ENCODE assay signal across 28 cellular contexts in genomic region chr17:56925088-56925487, GRCh38.
"Had no signal": no experiment of that assay in that cellular context is flagged by ENCODE, and none has a peak within 500 bp of the region (broad histone marks: within the 10 kb centered on the region; RNA-seq: fewer than 3 reads in every experiment).

No MANE protein-coding gene starts in this region.

- ATAC-seq: naive thymus-derived CD4-positive, alpha-beta T cell; natural killer cell; psoas muscle; right cardiac atrium; right lobe of liver; stimulated activated effector memory CD8-positive, alpha-beta T cell treated with anti-CD3 and anti-CD28 coated beads, Interleukin-12 subunit alpha, Interleukin-12 subunit beta, amount 100 ng/mL, for 72 hours; stimulated activated naive B cell treated with anti-CD40 and anti-IgM and Interleukin-4, amounts not matched to agents 10 μg/mL and 1 μg/mL and 100 μg/mL, for 72 hours; stimulated activated naive CD8-positive, alpha-beta T cell treated with anti-CD3 and anti-CD28 coated beads, Interleukin-15, amount 100 ng/mL, for 72 hours; stimulated activated naive CD8-positive, alpha-beta T cell treated with anti-CD3 and anti-CD28 coated beads, Interleukin-15, Interleukin-2, amounts not matched to agents 100 U/mL and 50 U/mL, for 24 hours had no signal

- H3K36me3 Mint-ChIP-seq: natural killer cell; stimulated activated effector memory CD8-positive, alpha-beta T cell treated with anti-CD3 and anti-CD28 coated beads, Interleukin-12 subunit alpha, Interleukin-12 subunit beta, amount 100 ng/mL, for 72 hours; stimulated activated naive B cell treated with anti-CD40 and anti-IgM and Interleukin-4, amounts not matched to agents 10 μg/mL and 1 μg/mL and 100 μg/mL, for 72 hours had no signal

- H3K9me3 ChIP-seq: ovary, psoas muscle, right lobe of liver, sigmoid colon, suprapubic skin, testis, tibial artery, upper lobe of left lung, uterus had no signal

- H3K27me3 Mint-ChIP-seq: progenitor cell of endocrine pancreas; stimulated activated naive B cell treated with anti-CD40 and anti-IgM and Interleukin-4, amounts not matched to agents 10 μg/mL and 1 μg/mL and 100 μg/mL, for 72 hours; stimulated activated naive CD8-positive, alpha-beta T cell treated with anti-CD3 and anti-CD28 coated beads, Interleukin-15, amount 100 ng/mL, for 72 hours had no signal

- H3K9ac ChIP-seq: neural progenitor cell, parathyroid adenoma had no signal

- H3K4me3 ChIP-seq: neural progenitor cell, ovary, psoas muscle, right lobe of liver, sigmoid colon, suprapubic skin, testis, tibial artery, upper lobe of left lung, uterus had no signal

- H3K4me1 Mint-ChIP-seq: naive thymus-derived CD4-positive, alpha-beta T cell; natural killer cell; nephron; neural progenitor cell; stimulated activated effector memory CD8-positive, alpha-beta T cell treated with anti-CD3 and anti-CD28 coated beads, Interleukin-12 subunit alpha, Interleukin-12 subunit beta, amount 100 ng/mL, for 72 hours; stimulated activated naive B cell treated with anti-CD40 and anti-IgM and Interleukin-4, amounts not matched to agents 10 μg/mL and 1 μg/mL and 100 μg/mL, for 72 hours; stimulated activated naive CD8-positive, alpha-beta T cell treated with anti-CD3 and anti-CD28 coated beads, Interleukin-15, amount 100 ng/mL, for 72 hours had no signal

- H3K4me1 ChIP-seq: neural progenitor cell, parathyroid adenoma, psoas muscle, sigmoid colon, suprapubic skin, testis, tibial artery, upper lobe of left lung, uterus had no signal

- H3K27ac ChIP-seq: neural progenitor cell, ovary, parathyroid adenoma, psoas muscle, right lobe of liver, sigmoid colon, suprapubic skin, testis, tibial artery, upper lobe of left lung, uterus had no signal

- FAIRE-seq: small intestine had no signal

- H3K27me3 ChIP-seq: neural progenitor cell, ovary, right lobe of liver, sigmoid colon, suprapubic skin, testis, tibial artery, upper lobe of left lung, uterus had no signal

- H3K27ac Mint-ChIP-seq: naive thymus-derived CD4-positive, alpha-beta T cell; natural killer cell; nephron; neural progenitor cell; progenitor cell of endocrine pancreas; stimulated activated naive B cell treated with anti-CD40 and anti-IgM and Interleukin-4, amounts not matched to agents 10 μg/mL and 1 μg/mL and 100 μg/mL, for 72 hours; stimulated activated naive CD8-positive, alpha-beta T cell treated with anti-CD3 and anti-CD28 coated beads, Interleukin-15, amount 100 ng/mL, for 72 hours had no signal

- H3K79me2 ChIP-seq: parathyroid adenoma had no signal

- H3K4me3 Mint-ChIP-seq: naive thymus-derived CD4-positive, alpha-beta T cell; natural killer cell; nephron; neural progenitor cell; stimulated activated effector memory CD8-positive, alpha-beta T cell treated with anti-CD3 and anti-CD28 coated beads, Interleukin-12 subunit alpha, Interleukin-12 subunit beta, amount 100 ng/mL, for 72 hours; stimulated activated naive B cell treated with anti-CD40 and anti-IgM and Interleukin-4, amounts not matched to agents 10 μg/mL and 1 μg/mL and 100 μg/mL, for 72 hours; stimulated activated naive CD8-positive, alpha-beta T cell treated with anti-CD3 and anti-CD28 coated beads, Interleukin-15, amount 100 ng/mL, for 72 hours had no signal

- H3K9me3 Mint-ChIP-seq: natural killer cell; stimulated activated effector memory CD8-positive, alpha-beta T cell treated with anti-CD3 and anti-CD28 coated beads, Interleukin-12 subunit alpha, Interleukin-12 subunit beta, amount 100 ng/mL, for 72 hours; stimulated activated naive B cell treated with anti-CD40 and anti-IgM and Interleukin-4, amounts not matched to agents 10 μg/mL and 1 μg/mL and 100 μg/mL, for 72 hours; stimulated activated naive CD8-positive, alpha-beta T cell treated with anti-CD3 and anti-CD28 coated beads, Interleukin-15, amount 100 ng/mL, for 72 hours had no signal

- H3K36me3 ChIP-seq: ovary, right lobe of liver, sigmoid colon, suprapubic skin, tibial artery, upper lobe of left lung, uterus had no signal

- DNase-seq: naive thymus-derived CD4-positive, alpha-beta T cell; natural killer cell; occipital lobe; ovary; psoas muscle; right cardiac atrium; right lobe of liver; sigmoid colon; small intestine; stimulated activated CD4-positive, alpha-beta T cell treated with anti-CD3 and anti-CD28 coated beads, Interleukin-15, amount 100 ng/mL, for 24 hours; stimulated activated CD4-positive, alpha-beta T cell treated with anti-CD3 and anti-CD28 coated beads, Interleukin-2, amount 100 ng/mL, for 24 hours; stimulated activated CD4-positive, alpha-beta T cell treated with anti-CD3 and anti-CD28 coated beads, Interleukin-2, amount 100 ng/mL, for 48 hours; stimulated activated CD4-positive, alpha-beta T cell treated with anti-CD3 and anti-CD28 coated beads, Interleukin-4, amount 100 ng/mL, for 24 hours; stimulated activated naive B cell treated with anti-CD40 and anti-IgM and Interleukin-4, amounts not matched to agents 10 μg/mL and 1 μg/mL and 100 μg/mL, for 72 hours; stimulated activated naive CD8-positive, alpha-beta T cell treated with anti-CD3 and anti-CD28 coated beads, Interleukin-15, amount 100 ng/mL, for 72 hours; stimulated activated naive CD8-positive, alpha-beta T cell treated with anti-CD3 and anti-CD28 coated beads, Interleukin-15, Interleukin-2, amounts not matched to agents 100 U/mL and 50 U/mL, for 24 hours; substantia nigra; testis; tibial artery; trophoblast cell; upper lobe of left lung; uterus had no signal

- H3K4me2 ChIP-seq: neural progenitor cell had no signal
